ENCODE assay signal across 11 cellular contexts in the genomic region with DNA sequence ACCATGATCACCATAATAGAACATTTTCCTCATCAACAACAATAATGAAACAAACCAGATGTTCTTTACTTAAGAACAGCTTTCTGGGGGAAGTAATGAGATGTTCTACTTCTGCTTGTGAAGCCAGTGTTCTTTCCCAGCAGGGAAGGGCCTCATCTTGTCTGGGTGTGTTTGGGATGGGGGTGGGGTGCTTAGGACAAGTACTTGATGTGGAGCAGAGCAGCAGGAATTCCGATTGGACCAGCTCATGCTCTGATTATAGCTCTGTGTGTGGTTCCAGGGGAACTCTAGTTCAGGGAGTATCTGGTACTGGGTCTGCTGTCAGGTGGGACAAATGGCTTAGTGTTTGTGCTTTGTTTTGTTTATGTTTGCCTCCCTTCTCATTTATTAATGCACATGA.
A peak's percentile ranks its signal among the peaks of the same experiment; 100 is the strongest.
DNase-seq lines count a peak whose midpoint lies in the region; ATAC-seq and TF ChIP-seq lines count a peak whose summit lies in the region.
"Had no signal": no experiment of that assay in that cellular context is flagged by ENCODE, and none has a peak within 500 bp of the region (broad histone marks: within the 10 kb centered on the region; RNA-seq: fewer than 3 reads in every experiment).

No MANE protein-coding gene starts in this region.

- H3K27ac ChIP-seq in AG04450 (ENCODE audit: low read depth, low read length), result peak overlapping the region; percentile 21
- H3K27ac ChIP-seq: C4-2B had no signal

- H3K4me3 ChIP-seq in AG04450 (ENCODE audit: low read depth, low read length) (no peak overlapping the region), mucosa of descending colon (no peak overlapping the region)
- H3K4me3 ChIP-seq: skin epidermis had no signal

- no peaks in the 10 kb centered on the region for H3K36me3 ChIP-seq in mucosa of descending colon (ENCODE audit: low read depth)

- no peaks in the 10 kb centered on the region for H3K27me3 ChIP-seq in AG04450 (ENCODE audit: control insufficient read depth, insufficient read depth, low read length)

- DNase-seq in AG04450 (ENCODE audit: low read depth, low spot score), result peak; percentile 81
- peak; percentile 91 for DNase-seq in NCI-H2227 treated with DMSO at 0.1 percent for 48 hours (lab: John Stamatoyannopoulos, UW)
- peak; percentile 51 for DNase-seq in fibroblast of peridontal ligament (ENCODE audit: extremely low read depth)
- peak in 2 of 3 donors; percentile 46 to 77 for DNase-seq in mucosa of descending colon
- DNase-seq in NCI-H1092 (lab: John Stamatoyannopoulos, UW), result no peak
- no peak for DNase-seq in stimulated activated CD4-positive, alpha-beta T cell treated with anti-CD3 and anti-CD28 coated beads, Interleukin-2, amount 100 ng/mL, for 24 hours
- no peak for DNase-seq in dedifferentiated amniotic fluid mesenchymal stem cell (ENCODE audit: extremely low spot score)
- no peak for DNase-seq in NCI-H526 treated with DMSO at 0.1 percent for 48 hours (lab: John Stamatoyannopoulos, UW)
- DNase-seq: activated T-cell treated with anti-CD3 and anti-CD28 coated beads, Interleukin-2, amount 50 U/mL, for 4 hours had no signal

- POLR2A ChIA-PET in AG04450 (lab: Yijun Ruan, JAX), result interaction anchor here (1.2 kb wide), 1 partner anchor 13 kb away, joined by 3 read pairs; no protein-coding TSS in a partner anchor

- intact Hi-C loops in mucosa of descending colon (cut with DNase I, micrococcal nuclease), result no loop called here

- no peak for TF ChIP-seq CTCF in AG04450 (IDR thresholded peaks at IDR 0.05; ENCODE audit: low read depth, low read length)
- TF ChIP-seq CTCF in mucosa of descending colon (IDR thresholded peaks at IDR 0.05), result no peak

- peak; percentile 91 for ATAC-seq in mucosa of descending colon
- ATAC-seq: activated T-cell treated with anti-CD3 and anti-CD28 coated beads, Interleukin-2, amount 50 U/mL, for 4 hours had no signal

- peaks cover 32% of the 10 kb centered on the region for H3K4me1 ChIP-seq in mucosa of descending colon (ENCODE audit: low read depth)

- CTCF ChIA-PET in AG04450 (lab: Charles Lee), result interaction anchor here (1.3 kb wide), 1 partner anchor 67 kb away, joined by 4 read pairs; no protein-coding TSS in a partner anchor

- H3K9me3 ChIP-seq in AG04450 (ENCODE audit: control insufficient read depth, insufficient read depth, low read length) (no peaks in the 10 kb centered on the region), mucosa of descending colon (no peaks in the 10 kb centered on the region)

Comparison
In these comparisons a context has a peak if more than half of its experiments do, and no peak if none do; other contexts are left out.
1. DNase-seq: peak in AG04450 (single experiment), NCI-H2227 treated with DMSO at 0.1 percent for 48 hours (single experiment), fibroblast of peridontal ligament (single experiment) and mucosa of descending colon (2 of 3); none in NCI-H1092 (single experiment), stimulated activated CD4-positive, alpha-beta T cell treated with anti-CD3 and anti-CD28 coated beads, Interleukin-2, amount 100 ng/mL, for 24 hours (0 of 2), dedifferentiated amniotic fluid mesenchymal stem cell (single experiment) and NCI-H526 treated with DMSO at 0.1 percent for 48 hours (single experiment).